8 cellular contexts compared by ENCODE assay signal in genomic region chr7:67192889-67193613, GRCh38.
DNase-seq lines count a peak whose midpoint lies in the region; ATAC-seq and TF ChIP-seq lines count a peak whose summit lies in the region.
"Not testable (repeated sequence)": the region's sequence is repeated elsewhere in the genome, so short reads cannot be mapped to it uniquely, and the experiment has no call there.

No MANE protein-coding gene starts in this region.

- not testable (repeated sequence) for H3K4me2 ChIP-seq in smooth muscle cell

- TF ChIP-seq CTCF in CD4-positive, alpha-beta T cell (IDR thresholded peaks at IDR 0.05); HFFc6 (IDR thresholded peaks at IDR 0.05); brain microvascular endothelial cell (IDR thresholded peaks at IDR 0.05; ENCODE audit: low read depth, low read length, missing control alignments); glutamatergic neuron (IDR thresholded peaks at IDR 0.05; ENCODE audit: partially characterized antibody, unreplicated experiment); smooth muscle cell (IDR thresholded peaks at IDR 0.05; ENCODE audit: borderline replicate concordance, insufficient read depth, poor library complexity, severe bottlenecking): not testable (repeated sequence)

- peaks cover 52% of the 10 kb centered on the region for H3K36me3 Mint-ChIP-seq in CD4-positive, alpha-beta T cell (ENCODE audit: low read depth)
- H3K36me3 Mint-ChIP-seq in HFFc6 (ENCODE audit: low read depth): peaks cover 15% of the 10 kb centered on the region
- H3K36me3 Mint-ChIP-seq in glutamatergic neuron (ENCODE audit: unreplicated experiment): not testable (repeated sequence)

- not testable (repeated sequence) for H3K4me1 ChIP-seq in smooth muscle cell (ENCODE audit: low read depth)

- H3K27ac ChIP-seq in CD4-positive, alpha-beta T cell (ENCODE audit: low read depth, low read length); brain microvascular endothelial cell: not testable (repeated sequence)
- peak overlapping the region; percentile 35 for H3K27ac ChIP-seq in smooth muscle cell (ENCODE audit: low read depth)

- intact Hi-C loops in CD4-positive, alpha-beta T cell (cut with DNase I, micrococcal nuclease): not testable (repeated sequence)

- 49% methylated on average over 11 of the region's 11 CpGs for WGBS in smooth muscle cell (ENCODE audit: low lambda C conversion rate)

- POLR2A ChIA-PET in CD4-positive, alpha-beta T cell (lab: Charles Lee): not testable (repeated sequence)

- H3K4me3 ChIP-seq in brain microvascular endothelial cell (ENCODE audit: low read depth, low read length); smooth muscle cell: not testable (repeated sequence)

- peak overlapping the region; percentile 19 for H3K27ac Mint-ChIP-seq in CD4-positive, alpha-beta T cell
- H3K27ac Mint-ChIP-seq in HFFc6: peak overlapping the region; percentile 34; the same call in 1 of the 2 replicates
- H3K27ac Mint-ChIP-seq in glutamatergic neuron (ENCODE audit: unreplicated experiment): peak overlapping the region; percentile 41

- ATAC-seq in CD4-positive, alpha-beta T cell (ENCODE audit: poor library complexity): not testable (repeated sequence)

- not testable (repeated sequence) for H3K9me3 Mint-ChIP-seq in CD4-positive, alpha-beta T cell; HFFc6
- peaks cover 10% of the 10 kb centered on the region for H3K9me3 Mint-ChIP-seq in glutamatergic neuron (ENCODE audit: unreplicated experiment)

- H4K20me1 ChIP-seq in smooth muscle cell (ENCODE audit: low read depth): not testable (repeated sequence)

- H3K9me3 ChIP-seq in CD4-positive, alpha-beta T cell (ENCODE audit: control insufficient read depth, low read length); smooth muscle cell (replicated peaks; ENCODE audit: low read depth): not testable (repeated sequence)

- not testable (repeated sequence) for H3F3A ChIP-seq in smooth muscle cell (ENCODE audit: low read depth)

- H3K4me3 Mint-ChIP-seq in CD4-positive, alpha-beta T cell; HFFc6: not testable (repeated sequence)
- H3K4me3 Mint-ChIP-seq in glutamatergic neuron (ENCODE audit: unreplicated experiment): peak overlapping the region; percentile 7

- not testable (repeated sequence) for H2AFZ ChIP-seq in smooth muscle cell (ENCODE audit: low read depth)

- not testable (repeated sequence) for H3K27me3 ChIP-seq in CD4-positive, alpha-beta T cell (ENCODE audit: control insufficient read depth, insufficient read depth, low read length); brain microvascular endothelial cell (replicated peaks); smooth muscle cell (ENCODE audit: low read depth)

- not testable (repeated sequence) for DNase-seq in CD4-positive, alpha-beta T cell; glutamatergic neuron; smooth muscle cell (lab: John Stamatoyannopoulos, UW; ENCODE audit: unreplicated experiment)
- peak; percentile 11 for DNase-seq in HFFc6
- peak; percentile 59 for DNase-seq in NCI-H2107 (lab: John Stamatoyannopoulos, UW)
- DNase-seq in SHP77 treated with DMSO at 0.1 percent for 48 hours (lab: John Stamatoyannopoulos, UW): peak; percentile 95
- peak; percentile 31 for DNase-seq in brain microvascular endothelial cell
- DNase-seq in midbrain (lab: John Stamatoyannopoulos, UW): peak; percentile 41

- peaks cover 23% of the 10 kb centered on the region for H3K4me1 Mint-ChIP-seq in CD4-positive, alpha-beta T cell (ENCODE audit: low read depth)
- H3K4me1 Mint-ChIP-seq in HFFc6 (ENCODE audit: low read depth) (peaks cover 18% of the 10 kb centered on the region), glutamatergic neuron (ENCODE audit: low read depth, unreplicated experiment) (peaks cover 36% of the 10 kb centered on the region)

- not testable (repeated sequence) for H3K36me3 ChIP-seq in brain microvascular endothelial cell (replicated peaks); smooth muscle cell (ENCODE audit: low read depth)

- in situ Hi-C loops in brain microvascular endothelial cell (cut with HindIII; ENCODE audit: low pct_ligation_motif_present, low sequenced_read_pairs): not testable (repeated sequence)

- H3K9ac ChIP-seq in smooth muscle cell (ENCODE audit: low read depth): not testable (repeated sequence)

- H3K79me2 ChIP-seq in smooth muscle cell (ENCODE audit: low read depth): not testable (repeated sequence)

- CTCF ChIA-PET in CD4-positive, alpha-beta T cell (lab: Charles Lee): not testable (repeated sequence)

- H3K27me3 Mint-ChIP-seq in CD4-positive, alpha-beta T cell; HFFc6 (ENCODE audit: insufficient read depth); glutamatergic neuron (ENCODE audit: unreplicated experiment): not testable (repeated sequence)
